23 cellular contexts compared by ENCODE assay signal in the genomic region with DNA sequence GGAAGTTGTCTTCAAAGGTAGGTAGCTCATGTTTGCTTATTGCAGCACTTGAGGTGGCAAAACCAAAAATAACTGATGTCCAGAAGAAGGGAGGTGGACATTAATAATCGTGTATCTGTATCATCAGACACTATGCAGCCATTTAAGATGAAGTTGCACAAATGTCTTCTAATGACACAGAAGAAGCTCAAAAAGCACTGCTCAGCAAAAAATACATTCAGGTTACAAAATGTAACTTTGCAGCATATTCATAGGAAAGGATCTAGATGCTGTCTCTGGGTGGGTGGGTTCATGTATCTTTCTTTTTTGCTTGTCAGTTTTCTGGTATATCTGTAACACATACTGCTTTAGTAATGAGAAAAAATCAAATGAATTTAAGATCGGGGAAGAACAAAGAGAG.
"Had no signal": no experiment of that assay in that cellular context is flagged by ENCODE, and none has a peak within 500 bp of the region (broad histone marks: within the 10 kb centered on the region; RNA-seq: fewer than 3 reads in every experiment).

No MANE protein-coding gene starts in this region.

- H3K27me3 Mint-ChIP-seq: activated naive CD8-positive, alpha-beta T cell treated with anti-CD3 and anti-CD28 coated beads for 36 hours had no signal

- FAIRE-seq: bronchial epithelial cell had no signal

- H3K4me3 Mint-ChIP-seq: activated CD8-positive, alpha-beta T cell treated with anti-CD3 and anti-CD28 coated beads for 36 hours; activated naive CD4-positive, alpha-beta T cell treated with anti-CD3 and anti-CD28 coated beads, Interleukin-2, amount 10 ng/mL, durations not matched to agents 7 days and 5 days; activated naive CD8-positive, alpha-beta T cell treated with anti-CD3 and anti-CD28 coated beads for 36 hours; activated T-cell treated with anti-CD3 and anti-CD28 coated beads, Interleukin-2, amount 50 U/mL, for 72 hours; central memory CD8-positive, alpha-beta T cell; T-helper 1 cell treated with Interleukin-12 subunit alpha and Interleukin-12 subunit beta and Interleukin-4 antibody, amounts not matched to agents 30 μg/mL and 1 μg/mL, for 36 hours had no signal

- H3K27ac ChIP-seq: Peyer's patch, RWPE1 had no signal

- H3K36me3 ChIP-seq: Peyer's patch had no signal

- H3K4me3 ChIP-seq: Peyer's patch had no signal

- DNase-seq: activated CD4-positive, alpha-beta T cell treated with anti-CD3 and anti-CD28 coated beads for 4 hours; activated CD8-positive, alpha-beta memory T cell treated with anti-CD3 and anti-CD28 coated beads, Interleukin-2, amount 50 U/mL, for 4 hours; activated CD8-positive, alpha-beta T cell treated with anti-CD3 and anti-CD28 coated beads for 36 hours; activated gamma-delta T cell treated with Interleukin-2 at 50 U/mL for 16 hours; activated naive CD4-positive, alpha-beta T cell treated with anti-CD3 and anti-CD28 coated beads, Interleukin-2, amount 10 ng/mL, durations not matched to agents 7 days and 5 days; activated naive CD8-positive, alpha-beta T cell treated with anti-CD3 and anti-CD28 coated beads for 36 hours; activated T-cell treated with anti-CD3 and anti-CD28 coated beads, Interleukin-2, amount 50 U/mL, for 72 hours; KG1; NCI-H1048; NCI-H187 treated with DMSO at 0.1 percent for 48 hours; NCI-H2171; NCI-H2227 treated with DMSO at 0.1 percent for 48 hours; NCI-H526 treated with DMSO at 0.1 percent for 48 hours; NK-92 treated with Interleukin-12 subunit alpha and Interleukin-12 subunit beta, amount 100 ng/mL, for 24 hours; OCI-M1; Peyer's patch; SHP77 treated with DMSO at 0.1 percent for 48 hours had no signal

- H3K27me3 ChIP-seq: Peyer's patch had no signal

- H3K4me1 Mint-ChIP-seq: activated naive CD4-positive, alpha-beta T cell treated with anti-CD3 and anti-CD28 coated beads, Interleukin-2, amount 10 ng/mL, durations not matched to agents 7 days and 5 days; activated naive CD8-positive, alpha-beta T cell treated with anti-CD3 and anti-CD28 coated beads for 36 hours; central memory CD8-positive, alpha-beta T cell had no signal

- ATAC-seq: activated CD4-positive, CD25-positive, alpha-beta regulatory T cell treated with anti-CD3 and anti-CD28 coated beads, Interleukin-2, amount 50 U/mL, for 24 hours; activated CD8-positive, alpha-beta T cell treated with anti-CD3 and anti-CD28 coated beads for 36 hours; activated T-cell treated with anti-CD3 and anti-CD28 coated beads, Interleukin-2, amount 50 U/mL, for 72 hours had no signal

- H3K9me3 ChIP-seq: Peyer's patch had no signal

- H3K9me3 Mint-ChIP-seq: activated CD8-positive, alpha-beta T cell treated with anti-CD3 and anti-CD28 coated beads for 36 hours; activated naive CD4-positive, alpha-beta T cell treated with anti-CD3 and anti-CD28 coated beads, Interleukin-2, amount 10 ng/mL, durations not matched to agents 7 days and 5 days; activated naive CD8-positive, alpha-beta T cell treated with anti-CD3 and anti-CD28 coated beads for 36 hours; activated T-cell treated with anti-CD3 and anti-CD28 coated beads, Interleukin-2, amount 50 U/mL, for 72 hours; activated T-helper 2 cell treated with anti-CD3 and anti-CD28 coated beads, Interferon-gamma antibody, Interleukin-2, Interleukin-4, amounts not matched to agents 10 μg/mL and 5 μg/mL and 100 μg/mL, durations not matched to agents 14 hours and 24 hours and 36 hours; central memory CD8-positive, alpha-beta T cell; T-helper 1 cell treated with Interleukin-12 subunit alpha and Interleukin-12 subunit beta and Interleukin-4 antibody, amounts not matched to agents 30 μg/mL and 1 μg/mL, for 36 hours had no signal

- H3K36me3 Mint-ChIP-seq: activated naive CD4-positive, alpha-beta T cell treated with anti-CD3 and anti-CD28 coated beads, Interleukin-2, amount 10 ng/mL, durations not matched to agents 7 days and 5 days; activated naive CD8-positive, alpha-beta T cell treated with anti-CD3 and anti-CD28 coated beads for 36 hours had no signal

- H3K27ac Mint-ChIP-seq: activated CD8-positive, alpha-beta T cell treated with anti-CD3 and anti-CD28 coated beads for 36 hours; activated naive CD4-positive, alpha-beta T cell treated with anti-CD3 and anti-CD28 coated beads, Interleukin-2, amount 10 ng/mL, durations not matched to agents 7 days and 5 days; activated naive CD8-positive, alpha-beta T cell treated with anti-CD3 and anti-CD28 coated beads for 36 hours; activated T-cell treated with anti-CD3 and anti-CD28 coated beads, Interleukin-2, amount 50 U/mL, for 72 hours; activated T-helper 2 cell treated with anti-CD3 and anti-CD28 coated beads, Interferon-gamma antibody, Interleukin-2, Interleukin-4, amounts not matched to agents 10 μg/mL and 5 μg/mL and 100 μg/mL, durations not matched to agents 14 hours and 24 hours and 36 hours; T-helper 1 cell treated with Interleukin-12 subunit alpha and Interleukin-12 subunit beta and Interleukin-4 antibody, amounts not matched to agents 30 μg/mL and 1 μg/mL, for 36 hours had no signal
